14 cellular contexts compared by ENCODE assay signal in the genomic region with DNA sequence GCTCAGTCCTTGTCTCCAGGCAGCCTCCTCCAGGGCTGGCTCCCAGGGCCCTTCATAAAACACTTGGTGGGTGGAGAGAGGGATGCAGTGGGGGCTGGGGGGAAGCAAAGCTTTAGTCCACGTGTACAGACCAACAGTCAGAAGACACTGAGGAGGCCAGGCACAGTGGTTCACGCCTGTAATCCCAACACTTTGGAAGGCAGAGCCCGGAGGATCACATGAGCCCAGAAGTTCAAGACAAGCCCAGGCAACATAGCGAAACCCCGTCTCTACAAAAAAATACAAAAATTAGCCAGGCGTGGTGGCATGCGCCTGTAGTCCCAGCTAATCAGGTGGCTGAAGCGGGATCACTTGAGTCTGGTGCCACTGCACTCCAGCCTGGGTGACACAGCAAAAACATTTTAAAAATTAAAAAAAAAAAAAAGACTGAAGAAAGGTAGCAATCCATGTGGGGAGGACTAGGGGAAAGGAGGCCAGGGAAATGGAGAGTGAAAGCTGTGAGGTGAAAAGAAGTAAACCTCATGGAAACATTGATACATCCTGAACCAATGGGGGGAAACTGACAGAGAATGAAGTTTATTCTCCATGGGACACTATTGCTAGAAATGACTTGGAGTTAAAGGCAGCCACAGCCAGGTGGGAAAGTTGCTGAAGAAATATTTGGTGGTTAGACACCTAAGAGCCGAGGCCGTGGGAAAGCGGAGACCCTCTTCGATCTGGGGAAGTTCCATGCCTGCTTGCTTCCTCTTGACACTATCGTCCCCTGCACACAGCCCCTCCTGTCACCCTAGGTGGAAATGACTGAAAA. TPM values are rescaled to one million over a fixed set of nuclear protein-coding genes. Genes with fewer than 3 reads are reported as not detected.
DNase-seq lines count a peak whose midpoint lies in the region; TF ChIP-seq lines count a peak whose summit lies in the region.
"Had no signal": no experiment of that assay in that cellular context is flagged by ENCODE, and none has a peak within 500 bp of the region (broad histone marks: within the 10 kb centered on the region; RNA-seq: fewer than 3 reads in every experiment).

No MANE protein-coding gene starts in this region.

- no peaks in the 10 kb centered on the region for H3K36me3 ChIP-seq in neuronal stem cell (replicated peaks in 1 of 2; ENCODE audit: control insufficient read depth in 2 of 2, insufficient read depth in 2 of 2, low read length in 2 of 2)
- H3K36me3 ChIP-seq: Peyer's patch, spleen had no signal

- H3K18ac ChIP-seq in neuronal stem cell (ENCODE audit: low read length), result no peak overlapping the region

- no peaks in the 10 kb centered on the region for H3K9me3 ChIP-seq in neuronal stem cell (replicated peaks in 1 of 2; ENCODE audit: control insufficient read depth in 2 of 2, insufficient read depth in 1 of 2, low read depth in 1 of 2, low read length in 2 of 2)
- H3K9me3 ChIP-seq: Peyer's patch, spleen had no signal

- H4K91ac ChIP-seq in neuronal stem cell (ENCODE audit: low read depth, low read length, poor library complexity), result no peak overlapping the region

- H3K27ac Mint-ChIP-seq in activated CD4-positive, alpha-beta T cell treated with anti-CD3 and anti-CD28 coated beads, Interleukin-2, amount 10 ng/mL, durations not matched to agents 24 days and 14 days, result peak overlapping the region; percentile 85
- peak overlapping the region; percentile 86 for H3K27ac Mint-ChIP-seq in activated T-helper 1 cell treated with anti-CD3 and anti-CD28 coated beads, Interleukin-12 subunit alpha, Interleukin-12 subunit beta, Interleukin-2, Interleukin-4 antibody, amounts not matched to agents 30 ng/mL and 10 ng/mL and 1 ng/mL, durations not matched to agents 14 hours and 24 hours and 36 hours

- no peak overlapping the region for H3K4me2 ChIP-seq in neuronal stem cell (ENCODE audit: insufficient read depth, low read length, poor library complexity, severe bottlenecking)

- no peak for TF ChIP-seq CTCF in GM13977 (IDR thresholded peaks at IDR 0.05; ENCODE audit: extremely low read depth, insufficient read depth, missing control alignments)

- no peaks in the 10 kb centered on the region for H3K27me3 Mint-ChIP-seq in activated CD4-positive, alpha-beta T cell treated with anti-CD3 and anti-CD28 coated beads, Interleukin-2, amount 10 ng/mL, durations not matched to agents 24 days and 14 days
- no peaks in the 10 kb centered on the region for H3K27me3 Mint-ChIP-seq in activated T-helper 1 cell treated with anti-CD3 and anti-CD28 coated beads, Interleukin-12 subunit alpha, Interleukin-12 subunit beta, Interleukin-2, Interleukin-4 antibody, amounts not matched to agents 30 ng/mL and 10 ng/mL and 1 ng/mL, durations not matched to agents 14 hours and 24 hours and 36 hours (ENCODE audit: insufficient read depth)

- no peak overlapping the region for H4K8ac ChIP-seq in neuronal stem cell (ENCODE audit: low read depth, low read length)

- peaks cover 2 to 3% of the 10 kb centered on the region in 2 donors for H3K4me1 ChIP-seq in neuronal stem cell (ENCODE audit: control insufficient read depth in 2 of 2, insufficient read depth in 1 of 2, low read depth in 1 of 2, low read length in 2 of 2)
- H3K4me1 ChIP-seq: parathyroid adenoma had no signal

- no peak overlapping the region for H2BK5ac ChIP-seq in neuronal stem cell (ENCODE audit: low read length)

- no peaks in the 10 kb centered on the region for H3K9me3 Mint-ChIP-seq in activated CD4-positive, alpha-beta T cell treated with anti-CD3 and anti-CD28 coated beads, Interleukin-2, amount 10 ng/mL, durations not matched to agents 24 days and 14 days
- H3K9me3 Mint-ChIP-seq in activated T-helper 1 cell treated with anti-CD3 and anti-CD28 coated beads, Interleukin-12 subunit alpha, Interleukin-12 subunit beta, Interleukin-2, Interleukin-4 antibody, amounts not matched to agents 30 ng/mL and 10 ng/mL and 1 ng/mL, durations not matched to agents 14 hours and 24 hours and 36 hours, result no peaks in the 10 kb centered on the region

- no peak overlapping the region for H3K4ac ChIP-seq in neuronal stem cell (ENCODE audit: low read length)

- peaks cover 67% of the 10 kb centered on the region for H3K4me1 Mint-ChIP-seq in activated CD4-positive, alpha-beta T cell treated with anti-CD3 and anti-CD28 coated beads, Interleukin-2, amount 10 ng/mL, durations not matched to agents 24 days and 14 days
- H3K4me1 Mint-ChIP-seq in activated T-helper 1 cell treated with anti-CD3 and anti-CD28 coated beads, Interleukin-12 subunit alpha, Interleukin-12 subunit beta, Interleukin-2, Interleukin-4 antibody, amounts not matched to agents 30 ng/mL and 10 ng/mL and 1 ng/mL, durations not matched to agents 14 hours and 24 hours and 36 hours (ENCODE audit: low read depth), result peaks cover 71% of the 10 kb centered on the region

- H3K14ac ChIP-seq in neuronal stem cell (ENCODE audit: low read length), result no peak overlapping the region

- H3K23ac ChIP-seq in neuronal stem cell (ENCODE audit: low read depth, low read length, poor library complexity), result no peak overlapping the region

- peaks cover 0 to 6% (median 2%) of the 10 kb centered on the region in 3 experiments for H3K27me3 ChIP-seq in neuronal stem cell (ENCODE audit: control insufficient read depth in 3 of 3, insufficient read depth in 3 of 3, low read depth in 1 of 3, low read length in 3 of 3)
- H3K27me3 ChIP-seq: Peyer's patch, spleen had no signal

- H3K27ac ChIP-seq in neuronal stem cell (replicated peaks; ENCODE audit: low read length), result no peak overlapping the region
- H3K27ac ChIP-seq: parathyroid adenoma, Peyer's patch had no signal

- DNase-seq in activated CD4-positive, alpha-beta T cell treated with anti-CD3 and anti-CD28 coated beads, Interleukin-2, amount 10 ng/mL, durations not matched to agents 24 days and 14 days, result peak; percentile 72
- no peak for DNase-seq in activated CD4-positive, alpha-beta T cell treated with anti-CD3 and anti-CD28 coated beads, Interleukin-2, amount 50 U/mL, for 48 hours
- peak; percentile 28 for DNase-seq in GM13977 (ENCODE audit: low spot score)
- no peak for DNase-seq in activated T-helper 1 cell treated with anti-CD3 and anti-CD28 coated beads, Interleukin-12 subunit alpha, Interleukin-12 subunit beta, Interleukin-2, Interleukin-4 antibody, amounts not matched to agents 30 ng/mL and 10 ng/mL and 1 ng/mL, durations not matched to agents 14 hours and 24 hours and 36 hours (ENCODE audit: low spot score)
- no peak for DNase-seq in neuronal stem cell (ENCODE audit: low spot score)
- DNase-seq in stimulated activated naive CD4-positive, alpha-beta T cell (lab: John Stamatoyannopoulos, UW), result no peak
- no peak for DNase-seq in effector CD4-positive, alpha-beta T cell
- DNase-seq in head of caudate nucleus, result no peak
- DNase-seq: midbrain, NCI-H1048, NCI-H510A treated with DMSO at 0.1 percent for 48 hours, spleen had no signal

- intact Hi-C loops in activated CD4-positive, alpha-beta T cell treated with anti-CD3 and anti-CD28 coated beads, Interleukin-2, amount 10 ng/mL, durations not matched to agents 24 days and 14 days (cut with micrococcal nuclease), result loop anchor here (1.0 to 5.0 kb wide), 4 partner anchors 15 to 318 kb away; partner anchors contain the start of gene C6orf89
- intact Hi-C loops in activated T-helper 1 cell treated with anti-CD3 and anti-CD28 coated beads, Interleukin-12 subunit alpha, Interleukin-12 subunit beta, Interleukin-2, Interleukin-4 antibody, amounts not matched to agents 30 ng/mL and 10 ng/mL and 1 ng/mL, durations not matched to agents 14 hours and 24 hours and 36 hours (cut with micrococcal nuclease), result loop anchor here (1.0 to 5.0 kb wide), 4 partner anchors 11 to 448 kb away; no protein-coding TSS in a partner anchor
- intact Hi-C loops in head of caudate nucleus (cut with DNase I), result no loop called here

- in situ Hi-C loops in GM13977 (cut with MboI; ENCODE audit: low pct_unique_long_range_greater_than_20kb, low sequenced_read_pairs, unreplicated experiment), result loop anchor here (10.0 to 25.0 kb wide), 2 partner anchors 181 to 443 kb away; no protein-coding TSS in a partner anchor

- H2AK5ac ChIP-seq in neuronal stem cell (ENCODE audit: low read depth, low read length), result no peak overlapping the region

- H3K79me1 ChIP-seq in neuronal stem cell (ENCODE audit: low read depth, low read length), result no peaks in the 10 kb centered on the region

- peaks cover 2% of the 10 kb centered on the region for H3K36me3 Mint-ChIP-seq in activated CD4-positive, alpha-beta T cell treated with anti-CD3 and anti-CD28 coated beads, Interleukin-2, amount 10 ng/mL, durations not matched to agents 24 days and 14 days (ENCODE audit: low read depth)
- peaks cover 5% of the 10 kb centered on the region for H3K36me3 Mint-ChIP-seq in activated T-helper 1 cell treated with anti-CD3 and anti-CD28 coated beads, Interleukin-12 subunit alpha, Interleukin-12 subunit beta, Interleukin-2, Interleukin-4 antibody, amounts not matched to agents 30 ng/mL and 10 ng/mL and 1 ng/mL, durations not matched to agents 14 hours and 24 hours and 36 hours (ENCODE audit: low read depth)

- no CpG with 5 or more reads among the region's 13 CpGs for WGBS in neuronal stem cell (ENCODE audit: extremely low coverage in 2 of 2, insufficient read length in 2 of 2, insufficient replicate concordance in 1 of 2), 2 donors

- H3K4me3 Mint-ChIP-seq in activated CD4-positive, alpha-beta T cell treated with anti-CD3 and anti-CD28 coated beads, Interleukin-2, amount 10 ng/mL, durations not matched to agents 24 days and 14 days, result peak overlapping the region; percentile 49
- H3K4me3 Mint-ChIP-seq in activated T-helper 1 cell treated with anti-CD3 and anti-CD28 coated beads, Interleukin-12 subunit alpha, Interleukin-12 subunit beta, Interleukin-2, Interleukin-4 antibody, amounts not matched to agents 30 ng/mL and 10 ng/mL and 1 ng/mL, durations not matched to agents 14 hours and 24 hours and 36 hours, result peak overlapping the region; percentile 7

- no peak overlapping the region for H3K4me3 ChIP-seq in neuronal stem cell (ENCODE audit: low read length in 2 of 2)
- H3K4me3 ChIP-seq: Peyer's patch, spleen had no signal

- no peak overlapping the region for H2BK120ac ChIP-seq in neuronal stem cell (ENCODE audit: low read depth, low read length)

- no peak overlapping the region for H3K9ac ChIP-seq in neuronal stem cell (ENCODE audit: low read depth, low read length, poor library complexity)
- H3K9ac ChIP-seq: parathyroid adenoma had no signal

- H2BK12ac ChIP-seq in neuronal stem cell (ENCODE audit: low read length), result no peak overlapping the region

- no peak overlapping the region for H2BK15ac ChIP-seq in neuronal stem cell (ENCODE audit: low read length)

- H2AFZ ChIP-seq in neuronal stem cell (ENCODE audit: low read length), result peak overlapping the region; percentile 71
- H2AFZ ChIP-seq: parathyroid adenoma had no signal

RNA-seq across cellular contexts. Expression of gene PIM1, which starts 35.4 kb away (rescaled TPM):
- total RNA-seq in activated CD4-positive, alpha-beta T cell treated with anti-CD3 and anti-CD28 coated beads, Interleukin-2, amount 10 ng/mL, durations not matched to agents 24 days and 14 days, result 153 and 158 TPM in 2 replicates
- 182 and 192 TPM in 2 replicates for total RNA-seq in activated T-helper 1 cell treated with anti-CD3 and anti-CD28 coated beads, Interleukin-12 subunit alpha, Interleukin-12 subunit beta, Interleukin-2, Interleukin-4 antibody, amounts not matched to agents 30 ng/mL and 10 ng/mL and 1 ng/mL, durations not matched to agents 14 hours and 24 hours and 36 hours
- polyA plus RNA-seq in neuronal stem cell (2013, experiment 1 of 2), result 16.8 TPM
- 16.9 TPM for polyA plus RNA-seq in neuronal stem cell (2013, experiment 2 of 2)

RNA-seq across cellular contexts. Expression of gene TBC1D22B, which starts 52.2 kb away (rescaled TPM):
- total RNA-seq in activated CD4-positive, alpha-beta T cell treated with anti-CD3 and anti-CD28 coated beads, Interleukin-2, amount 10 ng/mL, durations not matched to agents 24 days and 14 days, result 17.2 and 18.7 TPM in 2 replicates
- 20.8 and 21.2 TPM in 2 replicates for total RNA-seq in activated T-helper 1 cell treated with anti-CD3 and anti-CD28 coated beads, Interleukin-12 subunit alpha, Interleukin-12 subunit beta, Interleukin-2, Interleukin-4 antibody, amounts not matched to agents 30 ng/mL and 10 ng/mL and 1 ng/mL, durations not matched to agents 14 hours and 24 hours and 36 hours
- polyA plus RNA-seq in neuronal stem cell (2013, experiment 1 of 2), result 11.0 TPM
- polyA plus RNA-seq in neuronal stem cell (2013, experiment 2 of 2), result 11.3 TPM

RNA-seq across cellular contexts. Expression of gene TMEM217, which starts 52.6 kb away (rescaled TPM):
- total RNA-seq in activated CD4-positive, alpha-beta T cell treated with anti-CD3 and anti-CD28 coated beads, Interleukin-2, amount 10 ng/mL, durations not matched to agents 24 days and 14 days, result 4.1 and 6.1 TPM in 2 replicates
- 7.7 and 9.9 TPM in 2 replicates for total RNA-seq in activated T-helper 1 cell treated with anti-CD3 and anti-CD28 coated beads, Interleukin-12 subunit alpha, Interleukin-12 subunit beta, Interleukin-2, Interleukin-4 antibody, amounts not matched to agents 30 ng/mL and 10 ng/mL and 1 ng/mL, durations not matched to agents 14 hours and 24 hours and 36 hours
- 0.38 TPM for polyA plus RNA-seq in neuronal stem cell (2013, experiment 1 of 2)
- polyA plus RNA-seq in neuronal stem cell (2013, experiment 2 of 2), result 0.32 TPM

Comparison
In these comparisons a context has a peak if more than half of its experiments do, and no peak if none do; other contexts are left out.
1. DNase-seq: peak in activated CD4-positive, alpha-beta T cell treated with anti-CD3 and anti-CD28 coated beads, Interleukin-2, amount 10 ng/mL, durations not matched to agents 24 days and 14 days (single experiment) and GM13977 (single experiment); none in activated CD4-positive, alpha-beta T cell treated with anti-CD3 and anti-CD28 coated beads, Interleukin-2, amount 50 U/mL, for 48 hours (0 of 2), activated T-helper 1 cell treated with anti-CD3 and anti-CD28 coated beads, Interleukin-12 subunit alpha, Interleukin-12 subunit beta, Interleukin-2, Interleukin-4 antibody, amounts not matched to agents 30 ng/mL and 10 ng/mL and 1 ng/mL, durations not matched to agents 14 hours and 24 hours and 36 hours (single experiment), neuronal stem cell (single experiment), stimulated activated naive CD4-positive, alpha-beta T cell (0 of 6), effector CD4-positive, alpha-beta T cell (single experiment) and head of caudate nucleus (0 of 42).